In genomic region chr9:97983524-97984187, GRCh38 we compare ENCODE assay signal across 8 cellular contexts. TPM values are rescaled to one million over a fixed set of nuclear protein-coding genes. Genes with fewer than 3 reads are reported as not detected.
DNase-seq lines count a peak whose midpoint lies in the region; ATAC-seq and TF ChIP-seq lines count a peak whose summit lies in the region.

No MANE protein-coding gene starts in this region.

- H3K27ac ChIP-seq in HUES48 (ENCODE audit: low read depth, low read length) = peak overlapping the region; percentile 75

- peak; percentile 67 for DNase-seq in AG08396 (ENCODE audit: low spot score)
- DNase-seq in GM19238 (ENCODE audit: insufficient read length, low spot score) = peak; percentile 61
- peak; percentile 30 for DNase-seq in WTC11 (ENCODE audit: low spot score)
- DNase-seq in cerebellar cortex (ENCODE audit: low spot score) = peak; percentile 25
- DNase-seq in left kidney (ENCODE audit: low read depth, low spot score) = peak; percentile 80
- peak; percentile 51 for DNase-seq in stimulated activated CD4-positive, alpha-beta T cell treated with anti-CD3 and anti-CD28 coated beads, Interleukin-1b, Interleukin-23, amount 100 ng/mL, for 48 hours

- ATAC-seq in WTC11 = peak; percentile 14
- ATAC-seq in HG03469 (IDR thresholded peaks at IDR 0.05; ENCODE audit: unreplicated experiment) = no peak

- no peaks in the 10 kb centered on the region for H3K9me3 ChIP-seq in HUES48 (ENCODE audit: control insufficient read depth, insufficient read depth, low read length)

- no peaks in the 10 kb centered on the region for H3K36me3 Mint-ChIP-seq in WTC11

- peak overlapping the region; percentile 70 for H3K9ac ChIP-seq in HUES48 (ENCODE audit: low read depth, low read length)

- H3K4me3 Mint-ChIP-seq in WTC11 = peak overlapping the region; percentile 67

- no peaks in the 10 kb centered on the region for H3K9me3 Mint-ChIP-seq in WTC11

- H3K27me3 ChIP-seq in HUES48 (ENCODE audit: control insufficient read depth, insufficient read depth, low read length) = peaks cover 79% of the 10 kb centered on the region

- H3K27ac Mint-ChIP-seq in WTC11 = no peak overlapping the region

- peaks cover 24% of the 10 kb centered on the region for H3K4me1 Mint-ChIP-seq in WTC11

- no peaks in the 10 kb centered on the region for H3K36me3 ChIP-seq in HUES48 (ENCODE audit: control insufficient read depth, insufficient read depth, low read length)

- CTCF ChIA-PET in WTC11 (lab: Charles Lee) = interaction anchor here (0.6 to 1.7 kb wide), 13 partner anchors 11 to 793 kb away, joined by 3 to 11 read pairs (median 4); partner anchors contain the start of gene TRMO

- H3K27me3 Mint-ChIP-seq in WTC11 (ENCODE audit: low read depth) = peaks cover 56% of the 10 kb centered on the region

- H3K4me1 ChIP-seq in HUES48 (ENCODE audit: control insufficient read depth, insufficient read depth, low read length) = peaks cover 7% of the 10 kb centered on the region; the same call in 1 of the 2 replicates

- peak overlapping the region; percentile 70 for H3K4me3 ChIP-seq in HUES48 (ENCODE audit: low read depth, low read length)

- POLR2A ChIA-PET in WTC11 (lab: Charles Lee) = interaction anchor here (1.0 kb wide), 1 partner anchor 88 kb away, joined by 3 read pairs; no protein-coding TSS in a partner anchor

- no peak for TF ChIP-seq CTCF in WTC11 (IDR thresholded peaks at IDR 0.05)

TF ChIP-seq in WTC11, 78 proteins besides CTCF, POLR2A, EP300 and RAD21:
- TF ChIP-seq ZNF396 (CRISPR knock-in tag; IDR thresholded peaks at IDR 0.05; ENCODE audit: borderline replicate concordance) = no peak
- TF ChIP-seq E2F4 (CRISPR knock-in tag; IDR thresholded peaks at IDR 0.05; ENCODE audit: borderline replicate concordance, low read depth) = no peak
- peak; percentile 72; the same call in 1 of the 2 replicates for TF ChIP-seq HMGXB4 (CRISPR knock-in tag; IDR thresholded peaks at IDR 0.05)
- TF ChIP-seq GTF2I (CRISPR knock-in tag; conservative IDR thresholded peaks at IDR 0.05) = no peak
- no peak for TF ChIP-seq MLX (CRISPR knock-in tag; IDR thresholded peaks at IDR 0.05)

RNA-seq across cellular contexts. Expression of gene ANP32B, which starts 0.5 kb away (rescaled TPM):
- 149 to 156 TPM (median 150 TPM) in 3 replicates for total RNA-seq in WTC11 (2021)

RNA-seq across cellular contexts. Expression of gene HEMGN, which starts 45.7 kb away (rescaled TPM):
- total RNA-seq in WTC11 (2021) = 0.11 to 0.14 TPM (median 0.11 TPM) in 3 replicates

Comparison
In these comparisons a context has a peak if more than half of its experiments do, and no peak if none do; other contexts are left out.
1. DNase-seq: peak in every context shown above with its lines; median percentile 80 in left kidney; 67 in AG08396; 61 in GM19238; 51 in stimulated activated CD4-positive, alpha-beta T cell treated with anti-CD3 and anti-CD28 coated beads, Interleukin-1b, Interleukin-23, amount 100 ng/mL, for 48 hours; 30 in WTC11; 25 in cerebellar cortex.